11 cellular contexts compared by ENCODE assay signal in the genomic region with DNA sequence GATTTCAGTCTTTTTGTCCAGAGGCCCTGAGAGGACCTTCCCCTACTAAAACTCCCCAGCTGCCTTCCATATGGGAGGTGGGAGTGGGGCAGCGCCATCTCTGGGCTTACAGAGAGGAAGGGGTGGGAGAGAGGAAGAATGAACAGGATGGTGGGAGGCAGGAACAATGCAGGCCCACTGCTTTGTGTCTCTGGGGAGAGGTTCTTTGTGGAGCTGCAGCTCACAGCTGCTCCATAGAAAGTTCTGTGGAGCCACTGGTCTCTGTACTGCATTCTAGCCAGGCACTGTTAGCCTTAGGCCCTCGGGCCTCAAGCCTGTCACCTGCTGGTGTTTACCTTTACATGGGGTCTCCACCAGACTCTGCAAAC. TPM values are rescaled to one million over a fixed set of nuclear protein-coding genes. Genes with fewer than 3 reads are reported as not detected.
DNase-seq lines count a peak whose midpoint lies in the region; ATAC-seq and TF ChIP-seq lines count a peak whose summit lies in the region.
"Had no signal": no experiment of that assay in that cellular context is flagged by ENCODE, and none has a peak within 500 bp of the region (broad histone marks: within the 10 kb centered on the region; RNA-seq: fewer than 3 reads in every experiment).

No MANE protein-coding gene starts in this region.

- no peak for TF ChIP-seq CTCF in esophagus squamous epithelium (IDR thresholded peaks at IDR 0.05)

- H3K4me2 ChIP-seq in BLaER1 treated with 17β-estradiol and CSF1 and Interleukin-3, amounts not matched to agents 10 nM and 100 nM = peak overlapping the region; percentile 61 to 95 (median 86)
- peak overlapping the region; percentile 7 for H3K4me2 ChIP-seq in trophoblast cell (ENCODE audit: low read length)

- peak overlapping the region; percentile 84 for H2BK12ac ChIP-seq in trophoblast cell (ENCODE audit: low read length)

- no peak overlapping the region for H3K27ac Mint-ChIP-seq in stimulated activated naive B cell treated with anti-CD40 and anti-IgM and Interleukin-4, amounts not matched to agents 10 μg/mL and 1 μg/mL and 100 μg/mL, for 72 hours
- H3K27ac Mint-ChIP-seq: T-helper 2 cell treated with Interferon-gamma antibody and Interleukin-4, amounts not matched to agents 5 μg/mL and 100 μg/mL, for 36 hours had no signal

- H4K20me1 ChIP-seq in BLaER1 treated with 17β-estradiol and CSF1 and Interleukin-3, amounts not matched to agents 10 nM and 100 nM = 0 out of 22 replicates have a peak, but pooled peaks cover 0 to 3% (median 0%) of the 10 kb centered on the region in 11 experiments

- no peaks in the 10 kb centered on the region for H3K36me3 ChIP-seq in BLaER1 treated with 17β-estradiol and CSF1 and Interleukin-3, amounts not matched to agents 10 nM and 100 nM
- H3K36me3 ChIP-seq in esophagus squamous epithelium (peaks cover 0 to 18% (median 0%) of the 10 kb centered on the region in 3 donors), trophoblast cell (ENCODE audit: control insufficient read depth in 1 of 2, insufficient read depth in 2 of 2, low read length in 2 of 2) (no peaks in the 10 kb centered on the region)

- peak overlapping the region; percentile 31 for H2AFZ ChIP-seq in trophoblast cell (ENCODE audit: insufficient read depth, low read length, poor library complexity)

- intact Hi-C loops in esophagus squamous epithelium (cut with DNase I) = loop anchor here (10.0 kb wide), 1 partner anchor 250 kb away; no protein-coding TSS in a partner anchor

- H4K12ac ChIP-seq in trophoblast cell (ENCODE audit: low read depth, low read length) = peak overlapping the region; percentile 37

- H4K91ac ChIP-seq in trophoblast cell (ENCODE audit: low read depth, low read length) = peak overlapping the region; percentile 95

- H3K18ac ChIP-seq in trophoblast cell (ENCODE audit: low read length) = peak overlapping the region; percentile 13

- H3K14ac ChIP-seq in trophoblast cell (ENCODE audit: low read length) = peak overlapping the region; percentile 89

- peak overlapping the region; percentile 86 for H2AK5ac ChIP-seq in trophoblast cell (ENCODE audit: low read length)

- H3K4me3 Mint-ChIP-seq in stimulated activated naive B cell treated with anti-CD40 and anti-IgM and Interleukin-4, amounts not matched to agents 10 μg/mL and 1 μg/mL and 100 μg/mL, for 72 hours = no peak overlapping the region
- H3K4me3 Mint-ChIP-seq: T-helper 2 cell treated with Interferon-gamma antibody and Interleukin-4, amounts not matched to agents 5 μg/mL and 100 μg/mL, for 36 hours had no signal

- ATAC-seq in stimulated activated naive B cell treated with anti-CD40 and anti-IgM and Interleukin-4, amounts not matched to agents 10 μg/mL and 1 μg/mL and 100 μg/mL, for 72 hours (replicated peaks) = no peak
- ATAC-seq in GM19455 (IDR thresholded peaks at IDR 0.05; ENCODE audit: unreplicated experiment) = no peak
- no peak for ATAC-seq in HG03095 (IDR thresholded peaks at IDR 0.05; ENCODE audit: unreplicated experiment)

- H3K79me1 ChIP-seq in trophoblast cell (ENCODE audit: low read length) = peaks cover 21% of the 10 kb centered on the region

- H3K27ac ChIP-seq in BLaER1 treated with 17β-estradiol and CSF1 and Interleukin-3, amounts not matched to agents 10 nM and 100 nM = peak overlapping the region in 8 of 11 experiments; percentile 15 to 79 (median 68); a peak in 15 of 22 replicates
- H3K27ac ChIP-seq in esophagus squamous epithelium (peak overlapping the region; percentile 55 to 85 (median 76)), trophoblast cell (ENCODE audit: low read depth, low read length) (peak overlapping the region; percentile 88)

- DNase-seq in NCI-H345 (lab: John Stamatoyannopoulos, UW) (peak; percentile 94), esophagus squamous epithelium (lab: John Stamatoyannopoulos, UW) (no peak), trophoblast cell (no peak), NCI-H2029 (lab: John Stamatoyannopoulos, UW) (no peak)
- no peak for DNase-seq in stimulated activated naive B cell treated with anti-CD40 and anti-IgM and Interleukin-4, amounts not matched to agents 10 μg/mL and 1 μg/mL and 100 μg/mL, for 72 hours

- no peaks in the 10 kb centered on the region for H3K9me3 Mint-ChIP-seq in stimulated activated naive B cell treated with anti-CD40 and anti-IgM and Interleukin-4, amounts not matched to agents 10 μg/mL and 1 μg/mL and 100 μg/mL, for 72 hours
- H3K9me3 Mint-ChIP-seq: T-helper 2 cell treated with Interferon-gamma antibody and Interleukin-4, amounts not matched to agents 5 μg/mL and 100 μg/mL, for 36 hours had no signal

- H3K4me1 ChIP-seq in BLaER1 treated with 17β-estradiol and CSF1 and Interleukin-3, amounts not matched to agents 10 nM and 100 nM = peaks cover 75 to 86% (median 78%) of the 10 kb centered on the region in 10 experiments
- H3K4me1 ChIP-seq in esophagus squamous epithelium (peaks cover 15 to 91% (median 40%) of the 10 kb centered on the region in 3 donors), trophoblast cell (ENCODE audit: control insufficient read depth in 1 of 2, insufficient read depth in 2 of 2, low read length in 2 of 2) (peaks cover 21 to 42% of the 10 kb centered on the region in 2 experiments)

- H3K9me3 ChIP-seq in BLaER1 treated with 17β-estradiol and CSF1 and Interleukin-3, amounts not matched to agents 10 nM and 100 nM (replicated peaks in 1 of 11) = no peaks in the 10 kb centered on the region
- H3K9me3 ChIP-seq in esophagus squamous epithelium (no peaks in the 10 kb centered on the region), trophoblast cell (ENCODE audit: insufficient read depth, low read depth, low read length) (no peaks in the 10 kb centered on the region)

- H3K27me3 Mint-ChIP-seq in stimulated activated naive B cell treated with anti-CD40 and anti-IgM and Interleukin-4, amounts not matched to agents 10 μg/mL and 1 μg/mL and 100 μg/mL, for 72 hours = peaks cover 10 to 18% of the 10 kb centered on the region in 2 donors

- peaks cover 6% of the 10 kb centered on the region for H3K79me2 ChIP-seq in trophoblast cell (ENCODE audit: control insufficient read depth, insufficient read depth, low read length, poor library complexity)

- WGBS in esophagus squamous epithelium, 2 donors = 48 to 83% methylated on average over 1 to 2 of the region's 2 CpGs
- WGBS in trophoblast cell (ENCODE audit: extremely low coverage, insufficient coverage, insufficient read length) = no CpG with 5 or more reads among the region's 2 CpGs

- peak overlapping the region in 4 of 10 experiments; percentile 1 to 53 (median 32); a peak in 5 of 20 replicates for H3K4me3 ChIP-seq in BLaER1 treated with 17β-estradiol and CSF1 and Interleukin-3, amounts not matched to agents 10 nM and 100 nM
- H3K4me3 ChIP-seq in esophagus squamous epithelium (no peak overlapping the region), trophoblast cell (ENCODE audit: low read depth, low read length) (no peak overlapping the region)

- H3K36me3 Mint-ChIP-seq in stimulated activated naive B cell treated with anti-CD40 and anti-IgM and Interleukin-4, amounts not matched to agents 10 μg/mL and 1 μg/mL and 100 μg/mL, for 72 hours = no peaks in the 10 kb centered on the region

- no peaks in the 10 kb centered on the region for H3K27me3 ChIP-seq in BLaER1 treated with 17β-estradiol and CSF1 and Interleukin-3, amounts not matched to agents 10 nM and 100 nM
- H3K27me3 ChIP-seq in esophagus squamous epithelium (no peaks in the 10 kb centered on the region), trophoblast cell (ENCODE audit: insufficient read depth, low read length) (no peaks in the 10 kb centered on the region)

- peaks cover 9 to 16% of the 10 kb centered on the region in 2 donors for H3K4me1 Mint-ChIP-seq in stimulated activated naive B cell treated with anti-CD40 and anti-IgM and Interleukin-4, amounts not matched to agents 10 μg/mL and 1 μg/mL and 100 μg/mL, for 72 hours

- peak overlapping the region; percentile 84 for H2BK5ac ChIP-seq in trophoblast cell (ENCODE audit: low read depth, low read length, poor library complexity)

- peak overlapping the region; percentile 75 for H4K8ac ChIP-seq in trophoblast cell (ENCODE audit: low read depth, low read length)

- H2BK120ac ChIP-seq in trophoblast cell (ENCODE audit: insufficient read depth, low read length, poor library complexity) = peak overlapping the region; percentile 96

- H3K23ac ChIP-seq in trophoblast cell (ENCODE audit: low read length) = no peak overlapping the region

- peak overlapping the region; percentile 34 for H3K4ac ChIP-seq in trophoblast cell (ENCODE audit: low read depth, low read length)

- peak overlapping the region in 8 of 11 experiments; percentile 0 to 77 (median 64); a peak in 14 of 22 replicates for H3K9ac ChIP-seq in BLaER1 treated with 17β-estradiol and CSF1 and Interleukin-3, amounts not matched to agents 10 nM and 100 nM
- H3K9ac ChIP-seq in trophoblast cell (ENCODE audit: low read length) = no peak overlapping the region

- no peak for TF ChIP-seq POLR2A in esophagus squamous epithelium (IDR thresholded peaks at IDR 0.05)

RNA-seq across cellular contexts. Expression of a gene that starts 43.7 kb away (rescaled TPM):
- not detected for total RNA-seq in esophagus squamous epithelium
- not detected in 2 replicates for polyA plus RNA-seq in trophoblast cell (2013)
- total RNA-seq: cerebellum, pulmonary artery endothelial cell had no signal
